ENCODE assay signal across 12 cellular contexts in the genomic region with DNA sequence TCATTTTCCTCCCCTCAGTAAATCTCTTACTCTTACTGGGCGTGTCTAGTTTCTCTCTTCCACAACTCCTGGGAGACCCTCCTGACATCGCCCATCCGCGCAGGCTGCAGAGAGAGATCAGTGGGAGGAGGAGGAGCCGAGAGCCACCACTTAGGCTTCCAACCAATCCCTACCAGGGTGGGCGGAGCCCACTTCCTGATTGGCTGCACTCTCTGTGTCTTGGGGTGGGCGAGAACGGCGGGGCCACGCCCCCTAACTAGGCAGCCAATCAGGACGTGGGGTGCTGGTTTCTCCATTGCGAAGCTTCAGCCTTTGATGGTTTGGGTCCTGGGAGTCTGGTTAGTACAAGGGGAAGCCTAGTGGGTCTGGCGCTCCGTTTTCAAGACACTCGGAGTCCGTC. TPM values are rescaled to one million over a fixed set of nuclear protein-coding genes. Genes with fewer than 3 reads are reported as not detected.
A peak's percentile ranks its signal among the peaks of the same experiment; 100 is the strongest.
DNase-seq lines count a peak whose midpoint lies in the region; ATAC-seq and TF ChIP-seq lines count a peak whose summit lies in the region.
"Had no signal": no experiment of that assay in that cellular context is flagged by ENCODE, and none has a peak within 500 bp of the region (broad histone marks: within the 10 kb centered on the region; RNA-seq: fewer than 3 reads in every experiment).

A gene (plus strand): TSS at position 330 of the 400 bp plus-strand sequence. CDS start 87 bp downstream, outside the sequence.

- H3K27me3 ChIP-seq in esophagus muscularis mucosa (peaks cover 0 to 34% (median 0%) of the 10 kb centered on the region in 4 donors), left lung (peaks cover 0 to 30% of the 10 kb centered on the region in 2 donors)

- peaks cover 31% of the 10 kb centered on the region for H3K27me3 Mint-ChIP-seq in activated T-cell treated with anti-CD3 and anti-CD28 coated beads, Interleukin-2, amount 50 U/mL, for 24 hours

- H3K36me3 ChIP-seq in esophagus muscularis mucosa = no peaks in the 10 kb centered on the region
- H3K36me3 ChIP-seq in left lung = no peaks in the 10 kb centered on the region

- no peaks in the 10 kb centered on the region for H3K9me3 ChIP-seq in esophagus muscularis mucosa
- H3K9me3 ChIP-seq in left lung = no peaks in the 10 kb centered on the region

- intact Hi-C loops in esophagus muscularis mucosa (cut with DNase I) (no loop called here), left lung (cut with DNase I) (no loop called here)

- H3K27ac Mint-ChIP-seq in activated T-cell treated with anti-CD3 and anti-CD28 coated beads, Interleukin-2, amount 50 U/mL, for 24 hours = no peak within 1 kb of the TSS
- no peak within 1 kb of the TSS for H3K27ac Mint-ChIP-seq in stimulated activated effector memory CD8-positive, alpha-beta T cell treated with anti-CD3 and anti-CD28 coated beads, Interleukin-12 subunit alpha, Interleukin-12 subunit beta, amount 100 ng/mL, for 72 hours

- TF ChIP-seq CTCF in esophagus muscularis mucosa (IDR thresholded peaks at IDR 0.05) (no peak), left lung (IDR thresholded peaks at IDR 0.05) (no peak)

- H3K4me3 ChIP-seq in esophagus muscularis mucosa (no peak within 1 kb of the TSS), left lung (no peak within 1 kb of the TSS)

- WGBS in esophagus muscularis mucosa = 12% methylated on average over 11 of the region's 16 CpGs

- H3K4me1 ChIP-seq in esophagus muscularis mucosa (no peaks in the 10 kb centered on the region), left lung (no peaks in the 10 kb centered on the region)

- H3K4me3 Mint-ChIP-seq in activated T-cell treated with anti-CD3 and anti-CD28 coated beads, Interleukin-2, amount 50 U/mL, for 24 hours = no peak within 1 kb of the TSS
- H3K4me3 Mint-ChIP-seq in stimulated activated effector memory CD8-positive, alpha-beta T cell treated with anti-CD3 and anti-CD28 coated beads, Interleukin-12 subunit alpha, Interleukin-12 subunit beta, amount 100 ng/mL, for 72 hours = no peak within 1 kb of the TSS

- DNase-seq in activated T-cell treated with anti-CD3 and anti-CD28 coated beads, Interleukin-2, amount 50 U/mL, for 24 hours = peak; percentile 34
- DNase-seq in activated T-cell treated with anti-CD3 and anti-CD28 coated beads, Interleukin-2, amount 50 U/mL, for 1 hour = no peak
- peak; percentile 93 for DNase-seq in NAMALWA (ENCODE audit: low spot score)
- DNase-seq in dermis blood vessel endothelial cell = peak; percentile 9
- no peak for DNase-seq in stimulated activated effector memory CD8-positive, alpha-beta T cell treated with anti-CD3 and anti-CD28 coated beads, Interleukin-12 subunit alpha, Interleukin-12 subunit beta, amount 100 ng/mL, for 72 hours (ENCODE audit: low spot score in 2 of 2)
- no peak for DNase-seq in esophagus muscularis mucosa (ENCODE audit: extremely low spot score)
- DNase-seq in left lung = no peak
- DNase-seq: C1 segment of cervical spinal cord; effector memory CD4-positive, alpha-beta T cell; NCI-H1105 had no signal

- no peaks in the 10 kb centered on the region for H3K4me1 Mint-ChIP-seq in activated T-cell treated with anti-CD3 and anti-CD28 coated beads, Interleukin-2, amount 50 U/mL, for 24 hours (ENCODE audit: low read depth)
- no peaks in the 10 kb centered on the region for H3K4me1 Mint-ChIP-seq in stimulated activated effector memory CD8-positive, alpha-beta T cell treated with anti-CD3 and anti-CD28 coated beads, Interleukin-12 subunit alpha, Interleukin-12 subunit beta, amount 100 ng/mL, for 72 hours

- H3K27ac ChIP-seq in esophagus muscularis mucosa (replicated peaks in 1 of 4) (no peak within 1 kb of the TSS), left lung (no peak within 1 kb of the TSS)

- H3K36me3 Mint-ChIP-seq in activated T-cell treated with anti-CD3 and anti-CD28 coated beads, Interleukin-2, amount 50 U/mL, for 24 hours (ENCODE audit: low read depth) = no peaks in the 10 kb centered on the region
- peaks cover 5% of the 10 kb centered on the region for H3K36me3 Mint-ChIP-seq in stimulated activated effector memory CD8-positive, alpha-beta T cell treated with anti-CD3 and anti-CD28 coated beads, Interleukin-12 subunit alpha, Interleukin-12 subunit beta, amount 100 ng/mL, for 72 hours

- TF ChIP-seq EP300 in esophagus muscularis mucosa (IDR thresholded peaks at IDR 0.05) = no peak

- no peak for TF ChIP-seq POLR2A in esophagus muscularis mucosa (IDR thresholded peaks at IDR 0.05; ENCODE audit: low read depth)

- no peaks in the 10 kb centered on the region for H3K9me3 Mint-ChIP-seq in activated T-cell treated with anti-CD3 and anti-CD28 coated beads, Interleukin-2, amount 50 U/mL, for 24 hours
- no peaks in the 10 kb centered on the region for H3K9me3 Mint-ChIP-seq in stimulated activated effector memory CD8-positive, alpha-beta T cell treated with anti-CD3 and anti-CD28 coated beads, Interleukin-12 subunit alpha, Interleukin-12 subunit beta, amount 100 ng/mL, for 72 hours

- peak; percentile 55 for ATAC-seq in stimulated activated effector memory CD8-positive, alpha-beta T cell treated with anti-CD3 and anti-CD28 coated beads, Interleukin-12 subunit alpha, Interleukin-12 subunit beta, amount 100 ng/mL, for 72 hours
- ATAC-seq in GM19395 (IDR thresholded peaks at IDR 0.05; ENCODE audit: unreplicated experiment) = no peak
- ATAC-seq in left lung = no peak

RNA-seq across cellular contexts. Expression of the gene that starts here (rescaled TPM):
- total RNA-seq in dermis blood vessel endothelial cell = not detected in 2 replicates
- not detected for total RNA-seq in esophagus muscularis mucosa
- not detected for total RNA-seq in left lung
- total RNA-seq: lung microvascular endothelial cell had no signal

Comparison
In these comparisons a context has a peak if more than half of its experiments do, and no peak if none do; other contexts are left out.
1. DNase-seq: peak in activated T-cell treated with anti-CD3 and anti-CD28 coated beads, Interleukin-2, amount 50 U/mL, for 24 hours (single experiment) and NAMALWA (single experiment); none in activated T-cell treated with anti-CD3 and anti-CD28 coated beads, Interleukin-2, amount 50 U/mL, for 1 hour (single experiment), stimulated activated effector memory CD8-positive, alpha-beta T cell treated with anti-CD3 and anti-CD28 coated beads, Interleukin-12 subunit alpha, Interleukin-12 subunit beta, amount 100 ng/mL, for 72 hours (0 of 2), esophagus muscularis mucosa (single experiment) and left lung (0 of 2).
2. Peak in DNase-seq in dermis blood vessel endothelial cell; RNA of the gene not detected or under 1 TPM.